1 cellular context compared by ENCODE assay signal in the genomic region with DNA sequence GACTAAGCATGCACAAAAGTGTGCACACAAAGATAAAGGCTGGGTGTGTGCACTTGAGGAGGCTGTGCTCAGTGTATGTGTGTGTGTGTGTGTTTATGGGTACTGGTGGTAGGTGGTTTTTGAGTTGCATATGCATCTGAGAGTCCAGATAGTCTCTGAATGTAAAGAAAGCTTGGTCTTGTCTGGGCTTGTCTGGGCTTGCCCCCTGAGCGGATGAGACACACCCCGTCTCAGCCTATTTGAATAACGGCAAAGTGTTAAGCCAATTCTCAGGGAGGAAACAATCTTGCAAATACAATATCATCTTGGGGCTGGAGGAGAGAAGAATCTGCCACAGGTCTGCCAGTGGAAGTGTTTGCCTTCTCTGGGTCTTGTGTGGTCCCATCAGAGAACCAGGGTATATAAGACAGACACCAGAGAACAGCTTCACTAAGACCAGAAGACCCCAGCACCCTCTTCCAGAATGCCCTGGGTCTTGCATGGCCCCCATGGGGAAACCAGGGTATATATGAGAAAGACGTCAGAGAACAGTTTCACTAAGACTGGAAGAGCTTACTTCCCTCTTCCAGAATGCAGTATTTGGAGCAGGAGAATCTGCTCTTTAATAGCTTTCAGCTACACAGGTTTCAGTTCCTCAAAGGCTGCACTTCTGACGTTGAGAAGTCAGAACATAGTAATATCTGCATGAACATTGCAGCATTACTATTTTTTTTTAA.
TF ChIP-seq lines count a peak whose summit lies in the region.

No MANE protein-coding gene starts in this region.

TF ChIP-seq in endothelial cell of umbilical vein, 7 proteins besides CTCF, POLR2A, EP300 and RAD21:
- TF ChIP-seq GATA2 (IDR thresholded peaks at IDR 0.05; ENCODE audit: insufficient read depth, insufficient read length, low read depth, low read length) (no peak), JUN (IDR thresholded peaks at IDR 0.05; ENCODE audit: borderline replicate concordance, insufficient read depth, insufficient read length, low read depth) (no peak), POLR2AphosphoS5 (IDR thresholded peaks at IDR 0.05; ENCODE audit: insufficient read depth, low read depth, low read length) (no peak), MYC (IDR thresholded peaks at IDR 0.05; ENCODE audit: low read depth, low read length) (no peak), EZH2 (IDR thresholded peaks at IDR 0.05; ENCODE audit: borderline replicate concordance, low read depth, low read length, severe bottlenecking) (no peak), FOS (IDR thresholded peaks at IDR 0.05; ENCODE audit: borderline replicate concordance, insufficient read depth, low read length) (no peak)
- TF ChIP-seq, protein P1, sequence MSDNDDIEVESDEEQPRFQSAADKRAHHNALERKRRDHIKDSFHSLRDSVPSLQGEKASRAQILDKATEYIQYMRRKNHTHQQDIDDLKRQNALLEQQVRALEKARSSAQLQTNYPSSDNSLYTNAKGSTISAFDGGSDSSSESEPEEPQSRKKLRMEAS (IDR thresholded peaks at IDR 0.05; ENCODE audit: insufficient read depth, insufficient read length), result no peak
